16 cellular contexts compared by ENCODE assay signal in the genomic region with DNA sequence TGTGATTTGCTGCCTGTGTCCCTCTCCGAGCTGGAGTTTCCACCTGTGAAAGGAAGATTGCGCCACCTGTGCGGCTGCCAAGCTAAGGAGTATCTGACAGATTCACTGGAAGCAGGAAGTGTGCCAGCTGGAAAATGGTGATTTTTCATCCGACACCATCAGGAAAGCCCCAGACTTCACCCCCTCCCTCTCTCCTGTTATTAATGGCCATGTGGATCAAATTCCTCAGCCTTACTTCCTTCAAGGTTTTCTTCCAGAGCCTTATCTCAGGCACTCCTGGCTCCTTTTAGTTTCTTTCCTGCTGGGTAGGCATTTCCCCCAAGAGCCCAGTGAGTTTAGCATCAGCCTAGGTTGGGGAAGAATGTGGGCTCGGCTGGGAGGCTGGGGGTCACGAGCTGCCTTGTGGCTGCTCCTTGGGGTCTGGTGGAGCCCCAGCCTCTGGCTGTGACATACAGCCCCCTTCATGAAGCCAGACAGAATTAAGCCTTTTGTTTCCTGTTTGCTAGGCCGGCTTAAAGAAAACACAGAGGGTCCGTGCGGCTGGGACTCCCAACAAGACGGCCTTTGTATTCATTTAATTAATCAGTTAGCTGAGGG. TPM values are rescaled to one million over a fixed set of nuclear protein-coding genes. Genes with fewer than 3 reads are reported as not detected.
DNase-seq lines count a peak whose midpoint lies in the region; ATAC-seq and TF ChIP-seq lines count a peak whose summit lies in the region.
"Had no signal": no experiment of that assay in that cellular context is flagged by ENCODE, and none has a peak within 500 bp of the region (broad histone marks: within the 10 kb centered on the region; RNA-seq: fewer than 3 reads in every experiment).

No MANE protein-coding gene starts in this region.

- TF ChIP-seq CTCF in LNCaP clone FGC (IDR thresholded peaks at IDR 0.05; ENCODE audit: control insufficient read depth, extremely low read depth, insufficient read depth) (peak; percentile 33; the same call in 1 of the 2 replicates), body of pancreas (IDR thresholded peaks at IDR 0.05) (peak in 1 of 7 experiments; percentile 39), gastrocnemius medialis (IDR thresholded peaks at IDR 0.05 in 4 of 5, conservative IDR thresholded peaks at IDR 0.05 in 1 of 5) (no peak)
- TF ChIP-seq CTCF in CD8-positive, alpha-beta T cell (IDR thresholded peaks at IDR 0.05): no peak

- H3K27ac Mint-ChIP-seq in CD8-positive, alpha-beta T cell: no peak overlapping the region
- H3K27ac Mint-ChIP-seq: activated CD8-positive, alpha-beta memory T cell treated with anti-CD3 and anti-CD28 coated beads, Interleukin-2, amount 10 ng/mL, durations not matched to agents 7 days and 5 days; activated naive CD8-positive, alpha-beta T cell treated with anti-CD3 and anti-CD28 coated beads for 36 hours; CD4-positive, CD25-positive, alpha-beta regulatory T cell; stimulated activated naive CD8-positive, alpha-beta T cell treated with anti-CD3 and anti-CD28 coated beads, Interleukin-15, Interleukin-2, amounts not matched to agents 100 ng/mL and 50 ng/mL, for 24 hours had no signal

- H3K9me3 ChIP-seq in body of pancreas: no peaks in the 10 kb centered on the region
- H3K9me3 ChIP-seq in gastrocnemius medialis: no peaks in the 10 kb centered on the region
- H3K9me3 ChIP-seq in CD8-positive, alpha-beta T cell (ENCODE audit: low read length): no peaks in the 10 kb centered on the region
- H3K9me3 ChIP-seq: gastroesophageal sphincter, MG63 had no signal

- no peaks in the 10 kb centered on the region for H3K9me3 Mint-ChIP-seq in CD8-positive, alpha-beta T cell
- H3K9me3 Mint-ChIP-seq: activated naive CD8-positive, alpha-beta T cell treated with anti-CD3 and anti-CD28 coated beads for 36 hours; CD4-positive, CD25-positive, alpha-beta regulatory T cell; stimulated activated naive CD8-positive, alpha-beta T cell treated with anti-CD3 and anti-CD28 coated beads, Interleukin-15, Interleukin-2, amounts not matched to agents 100 ng/mL and 50 ng/mL, for 24 hours had no signal

- in situ Hi-C loops in gastrocnemius medialis (cut with MboI; ENCODE audit: low sequenced_read_pairs in 4 of 4): no loop called here

- TF ChIP-seq POLR2A in body of pancreas (IDR thresholded peaks at IDR 0.05) (no peak), gastrocnemius medialis (IDR thresholded peaks at IDR 0.05) (no peak)

- H3K27ac ChIP-seq in body of pancreas: peak overlapping the region; percentile 32 to 90 (median 72)
- no peak overlapping the region for H3K27ac ChIP-seq in gastrocnemius medialis
- no peak overlapping the region for H3K27ac ChIP-seq in CD8-positive, alpha-beta T cell (ENCODE audit: low read depth, low read length)
- H3K27ac ChIP-seq: gastroesophageal sphincter had no signal

- H3K36me3 ChIP-seq in body of pancreas (replicated peaks in 1 of 2; ENCODE audit: insufficient read depth in 1 of 2, low read depth in 2 of 2): no peaks in the 10 kb centered on the region
- H3K36me3 ChIP-seq in gastrocnemius medialis: no peaks in the 10 kb centered on the region
- H3K36me3 ChIP-seq in CD8-positive, alpha-beta T cell (ENCODE audit: insufficient read depth, low read length): no peaks in the 10 kb centered on the region
- H3K36me3 ChIP-seq: gastroesophageal sphincter, MG63 had no signal

- no peaks in the 10 kb centered on the region for H3K36me3 Mint-ChIP-seq in CD8-positive, alpha-beta T cell
- H3K36me3 Mint-ChIP-seq: activated CD8-positive, alpha-beta memory T cell treated with anti-CD3 and anti-CD28 coated beads, Interleukin-2, amount 10 ng/mL, durations not matched to agents 7 days and 5 days; activated naive CD8-positive, alpha-beta T cell treated with anti-CD3 and anti-CD28 coated beads for 36 hours; CD4-positive, CD25-positive, alpha-beta regulatory T cell had no signal

- H3K27me3 Mint-ChIP-seq in CD8-positive, alpha-beta T cell (ENCODE audit: low read depth): peaks cover 36% of the 10 kb centered on the region

- H3K4me1 Mint-ChIP-seq in CD8-positive, alpha-beta T cell (ENCODE audit: low read depth): no peaks in the 10 kb centered on the region
- H3K4me1 Mint-ChIP-seq: activated CD8-positive, alpha-beta memory T cell treated with anti-CD3 and anti-CD28 coated beads, Interleukin-2, amount 10 ng/mL, durations not matched to agents 7 days and 5 days; activated naive CD8-positive, alpha-beta T cell treated with anti-CD3 and anti-CD28 coated beads for 36 hours; CD4-positive, CD25-positive, alpha-beta regulatory T cell had no signal

- H3K4me3 ChIP-seq in LNCaP clone FGC (ENCODE audit: low read depth, low read length) (no peak overlapping the region), body of pancreas (no peak overlapping the region), gastrocnemius medialis (no peak overlapping the region)
- H3K4me3 ChIP-seq in CD8-positive, alpha-beta T cell (ENCODE audit: low read depth, low read length): no peak overlapping the region
- H3K4me3 ChIP-seq: gastroesophageal sphincter, MG63 had no signal

- 35 to 41% methylated on average over 10 of the region's 10 CpGs for WGBS in body of pancreas, 2 donors

- peak; percentile 87 for ATAC-seq in body of pancreas
- ATAC-seq in left lobe of liver: peak; percentile 88
- ATAC-seq in gastrocnemius medialis: peak; percentile 31 to 61
- ATAC-seq in HG03439 (IDR thresholded peaks at IDR 0.05; ENCODE audit: unreplicated experiment): no peak
- no peak for ATAC-seq in CD8-positive, alpha-beta T cell
- ATAC-seq: activated CD8-positive, alpha-beta memory T cell treated with anti-CD3 and anti-CD28 coated beads, Interleukin-2, amount 10 ng/mL, durations not matched to agents 7 days and 5 days; gastroesophageal sphincter; left colon had no signal

- DNase-seq in LNCaP clone FGC (ENCODE audit: low read depth) (peak; percentile 82), body of pancreas (peak; percentile 79 to 92 (median 90)), left lobe of liver (ENCODE audit: low spot score) (peak; percentile 68), gastrocnemius medialis (peak in 1 of 2 donors; percentile 55), activated gamma-delta T cell (lab: John Stamatoyannopoulos, UW) (no peak)
- DNase-seq in CD8-positive, alpha-beta T cell: no peak
- DNase-seq: activated CD8-positive, alpha-beta memory T cell treated with anti-CD3 and anti-CD28 coated beads, Interleukin-2, amount 10 ng/mL, durations not matched to agents 7 days and 5 days; activated naive CD8-positive, alpha-beta T cell treated with anti-CD3 and anti-CD28 coated beads for 36 hours; CD4-positive, CD25-positive, alpha-beta regulatory T cell; dermis blood vessel endothelial cell; left colon; MG63; NCI-H446 had no signal

- H3K27me3 ChIP-seq in body of pancreas (no peaks in the 10 kb centered on the region), gastrocnemius medialis (no peaks in the 10 kb centered on the region)
- no peaks in the 10 kb centered on the region for H3K27me3 ChIP-seq in CD8-positive, alpha-beta T cell (ENCODE audit: insufficient read depth, low read length)
- H3K27me3 ChIP-seq: gastroesophageal sphincter, MG63 had no signal

- POLR2A ChIA-PET in CD8-positive, alpha-beta T cell (lab: Charles Lee): no interaction called here

- no peak overlapping the region for H3K4me3 Mint-ChIP-seq in CD8-positive, alpha-beta T cell
- H3K4me3 Mint-ChIP-seq: activated CD8-positive, alpha-beta memory T cell treated with anti-CD3 and anti-CD28 coated beads, Interleukin-2, amount 10 ng/mL, durations not matched to agents 7 days and 5 days; activated naive CD8-positive, alpha-beta T cell treated with anti-CD3 and anti-CD28 coated beads for 36 hours; CD4-positive, CD25-positive, alpha-beta regulatory T cell; stimulated activated naive CD8-positive, alpha-beta T cell treated with anti-CD3 and anti-CD28 coated beads, Interleukin-15, Interleukin-2, amounts not matched to agents 100 ng/mL and 50 ng/mL, for 24 hours had no signal

- CTCF ChIA-PET in CD8-positive, alpha-beta T cell (lab: Charles Lee): no interaction called here

- H3K4me1 ChIP-seq in body of pancreas: peaks cover 39% of the 10 kb centered on the region
- H3K4me1 ChIP-seq in gastrocnemius medialis: peaks cover 13 to 14% of the 10 kb centered on the region in 2 donors
- no peaks in the 10 kb centered on the region for H3K4me1 ChIP-seq in CD8-positive, alpha-beta T cell (ENCODE audit: insufficient read depth, low read length)

- intact Hi-C loops in body of pancreas (cut with DNase I): no loop called here
- intact Hi-C loops in gastrocnemius medialis (cut with DNase I; ENCODE audit: low total_unique reads): no loop called here
- intact Hi-C loops in CD8-positive, alpha-beta T cell (cut with DNase I, micrococcal nuclease): no loop called here

RNA-seq across cellular contexts. Expression of gene PKNOX2, which starts 37.1 kb away (rescaled TPM):
- total RNA-seq in body of pancreas (1 to 10 TPM; 4.2 to 4.9 TPM), left lobe of liver (0.63 TPM), gastrocnemius medialis (10 to 100 TPM in 1 of 4 donors, 1 to 10 TPM in 3; 3.7 to 11.7 (median 6.0) TPM)
- not detected for total RNA-seq in CD8-positive, alpha-beta T cell
- total RNA-seq: activated CD8-positive, alpha-beta memory T cell treated with anti-CD3 and anti-CD28 coated beads, Interleukin-2, amount 10 ng/mL, durations not matched to agents 7 days and 5 days; activated naive CD8-positive, alpha-beta T cell treated with anti-CD3 and anti-CD28 coated beads for 36 hours; CD4-positive, CD25-positive, alpha-beta regulatory T cell; dermis blood vessel endothelial cell had no signal

Comparison
In these comparisons a context has a peak if more than half of its experiments do, and no peak if none do; other contexts are left out.
1. DNase-seq: peak in LNCaP clone FGC (single experiment), body of pancreas (4 of 4) and left lobe of liver (single experiment); none in CD8-positive, alpha-beta T cell (0 of 7) and activated gamma-delta T cell (single experiment).
2. ATAC-seq: peak in body of pancreas (single experiment), left lobe of liver (single experiment) and gastrocnemius medialis (2 of 2); none in HG03439 (single experiment) and CD8-positive, alpha-beta T cell (single experiment).
3. H3K27ac ChIP-seq: peak in body of pancreas (4 of 4); none in gastrocnemius medialis (0 of 4) and CD8-positive, alpha-beta T cell (single experiment).